In the genomic region with DNA sequence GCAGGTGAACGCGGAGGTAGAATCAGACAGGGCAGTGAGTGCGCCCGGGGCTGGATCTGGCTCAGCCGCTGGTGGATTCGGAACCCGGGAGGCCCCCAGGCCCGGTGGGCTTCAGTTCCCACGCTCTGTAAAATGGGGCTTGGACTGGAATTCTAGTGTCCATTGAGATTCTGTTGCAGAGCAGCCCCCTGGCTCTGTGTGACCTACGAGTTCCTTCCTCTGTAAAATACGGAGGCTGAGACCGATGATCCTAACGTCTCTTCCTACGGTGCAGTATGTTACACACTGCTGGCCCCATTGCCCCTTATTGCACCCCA, we compare ENCODE assay signal across 1 cellular context.
TF ChIP-seq lines count a peak whose summit lies in the region.

No MANE protein-coding gene starts in this region.

TF ChIP-seq in endothelial cell of umbilical vein, 7 proteins besides CTCF, POLR2A, EP300 and RAD21:
- TF ChIP-seq GATA2 (IDR thresholded peaks at IDR 0.05; ENCODE audit: insufficient read depth, insufficient read length, low read depth, low read length) (no peak), JUN (IDR thresholded peaks at IDR 0.05; ENCODE audit: borderline replicate concordance, insufficient read depth, insufficient read length, low read depth) (no peak), FOS (IDR thresholded peaks at IDR 0.05; ENCODE audit: borderline replicate concordance, insufficient read depth, low read length) (no peak), POLR2AphosphoS5 (IDR thresholded peaks at IDR 0.05; ENCODE audit: insufficient read depth, low read depth, low read length) (no peak), MYC (IDR thresholded peaks at IDR 0.05; ENCODE audit: low read depth, low read length) (no peak), EZH2 (IDR thresholded peaks at IDR 0.05; ENCODE audit: borderline replicate concordance, low read depth, low read length, severe bottlenecking) (no peak)
- TF ChIP-seq, protein P1, sequence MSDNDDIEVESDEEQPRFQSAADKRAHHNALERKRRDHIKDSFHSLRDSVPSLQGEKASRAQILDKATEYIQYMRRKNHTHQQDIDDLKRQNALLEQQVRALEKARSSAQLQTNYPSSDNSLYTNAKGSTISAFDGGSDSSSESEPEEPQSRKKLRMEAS (IDR thresholded peaks at IDR 0.05; ENCODE audit: insufficient read depth, insufficient read length), result no peak
